Comparison of ENCODE assay signal across 10 cellular contexts in genomic region chr2:38634684-38635083, GRCh38. TPM values are rescaled to one million over a fixed set of nuclear protein-coding genes. Genes with fewer than 3 reads are reported as not detected.
A peak's percentile ranks its signal among the peaks of the same experiment; 100 is the strongest.
DNase-seq lines count a peak whose midpoint lies in the region; ATAC-seq and TF ChIP-seq lines count a peak whose summit lies in the region.
"Had no signal": no experiment of that assay in that cellular context is flagged by ENCODE, and none has a peak within 500 bp of the region (broad histone marks: within the 10 kb centered on the region; RNA-seq: fewer than 3 reads in every experiment).

No MANE protein-coding gene starts in this region.

- TF ChIP-seq CTCF in upper lobe of right lung (IDR thresholded peaks at IDR 0.05) (no peak), thyroid gland (IDR thresholded peaks at IDR 0.05) (no peak)

- no peak for DNase-seq in activated CD8-positive, alpha-beta memory T cell treated with anti-CD3 and anti-CD28 coated beads, Interleukin-2, amount 10 ng/mL, durations not matched to agents 7 days and 5 days
- no peak for DNase-seq in activated CD8-positive, alpha-beta memory T cell treated with anti-CD3 and anti-CD28 coated beads, Interleukin-2, amount 50 U/mL, for 48 hours
- peak; percentile 72 to 96 for DNase-seq in NOMO-1 (lab: John Stamatoyannopoulos, UW; ENCODE audit: unreplicated experiment in 2 of 2)
- DNase-seq in upper lobe of right lung, result no peak
- no peak for DNase-seq in thyroid gland
- no peak for DNase-seq in amniotic stem cell (lab: John Stamatoyannopoulos, UW)
- DNase-seq in activated naive CD4-positive, alpha-beta T cell treated with anti-CD3 and anti-CD28 coated beads for 36 hours, result no peak
- DNase-seq: ovary had no signal

- H3K27ac Mint-ChIP-seq in activated CD8-positive, alpha-beta memory T cell treated with anti-CD3 and anti-CD28 coated beads, Interleukin-2, amount 10 ng/mL, durations not matched to agents 7 days and 5 days, result peak overlapping the region; percentile 63
- H3K27ac Mint-ChIP-seq in activated naive CD4-positive, alpha-beta T cell treated with anti-CD3 and anti-CD28 coated beads for 36 hours, result no peak overlapping the region

- no peak overlapping the region for H3K4me3 ChIP-seq in upper lobe of right lung
- H3K4me3 ChIP-seq in thyroid gland (replicated peaks in 1 of 3), result no peak overlapping the region
- H3K4me3 ChIP-seq: A549, ovary had no signal

- H3K4me1 Mint-ChIP-seq in activated CD8-positive, alpha-beta memory T cell treated with anti-CD3 and anti-CD28 coated beads, Interleukin-2, amount 10 ng/mL, durations not matched to agents 7 days and 5 days, result peaks cover 36% of the 10 kb centered on the region
- peaks cover 16% of the 10 kb centered on the region for H3K4me1 Mint-ChIP-seq in activated naive CD4-positive, alpha-beta T cell treated with anti-CD3 and anti-CD28 coated beads for 36 hours (ENCODE audit: low read depth)

- H3K36me3 ChIP-seq in upper lobe of right lung (no peaks in the 10 kb centered on the region), thyroid gland (no peaks in the 10 kb centered on the region)
- H3K36me3 ChIP-seq: ovary had no signal

- no peak for TF ChIP-seq POLR2A in thyroid gland (IDR thresholded peaks at IDR 0.05)

- H3K4me1 ChIP-seq in upper lobe of right lung (no peaks in the 10 kb centered on the region), thyroid gland (no peaks in the 10 kb centered on the region)
- H3K4me1 ChIP-seq: A549 had no signal

- H3K27me3 ChIP-seq in upper lobe of right lung, result no peaks in the 10 kb centered on the region
- no peaks in the 10 kb centered on the region for H3K27me3 ChIP-seq in thyroid gland
- H3K27me3 ChIP-seq: ovary had no signal

- CTCF ChIA-PET in activated CD8-positive, alpha-beta memory T cell treated with anti-CD3 and anti-CD28 coated beads, Interleukin-2, amount 10 ng/mL, durations not matched to agents 7 days and 5 days (lab: Charles Lee), result interaction anchor here (0.8 to 1.5 kb wide), 6 partner anchors 9 to 53 kb away, joined by 3 to 7 read pairs (median 4); partner anchors contain the start of gene HNRNPLL
- CTCF ChIA-PET in activated naive CD4-positive, alpha-beta T cell treated with anti-CD3 and anti-CD28 coated beads for 36 hours (lab: Charles Lee), result interaction anchor here (0.7 to 1.0 kb wide), 3 partner anchors 9 to 378 kb away, joined by 3 to 4 read pairs (median 3); no protein-coding TSS in a partner anchor

- H3K27ac ChIP-seq in upper lobe of right lung (no peak overlapping the region), thyroid gland (no peak overlapping the region)
- H3K27ac ChIP-seq: A549, ovary had no signal

- intact Hi-C loops in upper lobe of right lung (cut with DNase I), result no loop called here
- intact Hi-C loops in thyroid gland (cut with DNase I), result no loop called here
- intact Hi-C loops in activated naive CD4-positive, alpha-beta T cell treated with anti-CD3 and anti-CD28 coated beads for 36 hours (cut with micrococcal nuclease), result loop anchor here (2.0 kb wide), 1 partner anchor 20 kb away; no protein-coding TSS in a partner anchor

- H3K27me3 Mint-ChIP-seq in activated CD8-positive, alpha-beta memory T cell treated with anti-CD3 and anti-CD28 coated beads, Interleukin-2, amount 10 ng/mL, durations not matched to agents 7 days and 5 days, result no peaks in the 10 kb centered on the region
- H3K27me3 Mint-ChIP-seq in activated naive CD4-positive, alpha-beta T cell treated with anti-CD3 and anti-CD28 coated beads for 36 hours (ENCODE audit: low read depth), result no peaks in the 10 kb centered on the region

- WGBS in thyroid gland, 2 donors, result 47 to 67% methylated on average over 3 of the region's 3 CpGs

- H3K4me3 Mint-ChIP-seq in activated CD8-positive, alpha-beta memory T cell treated with anti-CD3 and anti-CD28 coated beads, Interleukin-2, amount 10 ng/mL, durations not matched to agents 7 days and 5 days, result no peak overlapping the region
- no peak overlapping the region for H3K4me3 Mint-ChIP-seq in activated naive CD4-positive, alpha-beta T cell treated with anti-CD3 and anti-CD28 coated beads for 36 hours

- H3K9me3 ChIP-seq in upper lobe of right lung (no peaks in the 10 kb centered on the region), thyroid gland (no peaks in the 10 kb centered on the region)
- H3K9me3 ChIP-seq: A549, ovary had no signal

- H3K36me3 Mint-ChIP-seq in activated CD8-positive, alpha-beta memory T cell treated with anti-CD3 and anti-CD28 coated beads, Interleukin-2, amount 10 ng/mL, durations not matched to agents 7 days and 5 days, result peaks cover 11% of the 10 kb centered on the region
- H3K36me3 Mint-ChIP-seq in activated naive CD4-positive, alpha-beta T cell treated with anti-CD3 and anti-CD28 coated beads for 36 hours (ENCODE audit: low read depth), result no peaks in the 10 kb centered on the region

- ATAC-seq in activated CD8-positive, alpha-beta memory T cell treated with anti-CD3 and anti-CD28 coated beads, Interleukin-2, amount 10 ng/mL, durations not matched to agents 7 days and 5 days, result peak; percentile 70
- ATAC-seq in HG02943 (IDR thresholded peaks at IDR 0.05; ENCODE audit: low read depth, unreplicated experiment) (peak; percentile 80), upper lobe of right lung (peak; percentile 78)
- ATAC-seq: A549 had no signal

- peaks cover 4% of the 10 kb centered on the region for H3K9me3 Mint-ChIP-seq in activated CD8-positive, alpha-beta memory T cell treated with anti-CD3 and anti-CD28 coated beads, Interleukin-2, amount 10 ng/mL, durations not matched to agents 7 days and 5 days (ENCODE audit: low read depth)
- peaks cover 3% of the 10 kb centered on the region for H3K9me3 Mint-ChIP-seq in activated naive CD4-positive, alpha-beta T cell treated with anti-CD3 and anti-CD28 coated beads for 36 hours

RNA-seq across cellular contexts. Expression of gene GALM, which starts 31.2 kb away (rescaled TPM):
- total RNA-seq in activated CD8-positive, alpha-beta memory T cell treated with anti-CD3 and anti-CD28 coated beads, Interleukin-2, amount 10 ng/mL, durations not matched to agents 7 days and 5 days, result 10 to 100 TPM; 67.1 to 86.0 TPM
- total RNA-seq in upper lobe of right lung, result 14.7 TPM
- total RNA-seq in thyroid gland, result 10 to 100 TPM; 13.1 to 32.9 (median 25.8) TPM
- total RNA-seq in activated naive CD4-positive, alpha-beta T cell treated with anti-CD3 and anti-CD28 coated beads for 36 hours, result 10 to 100 TPM; 31.3 to 31.9 TPM

RNA-seq across cellular contexts. Expression of gene HNRNPLL, which starts 32.0 kb away (rescaled TPM):
- 100 to 1,000 TPM in 1 of 2 experiments, 10 to 100 TPM in 1; 88.8 to 106 TPM for total RNA-seq in activated CD8-positive, alpha-beta memory T cell treated with anti-CD3 and anti-CD28 coated beads, Interleukin-2, amount 10 ng/mL, durations not matched to agents 7 days and 5 days
- total RNA-seq in upper lobe of right lung, result 56.8 TPM
- 10 to 100 TPM; 60.1 to 85.1 (median 64.3) TPM for total RNA-seq in thyroid gland
- 10 to 100 TPM; 54.4 to 57.3 TPM for total RNA-seq in activated naive CD4-positive, alpha-beta T cell treated with anti-CD3 and anti-CD28 coated beads for 36 hours

Comparison
In these comparisons a context has a peak if more than half of its experiments do, and no peak if none do; other contexts are left out.
1. DNase-seq: peak in NOMO-1 (2 of 2); none in activated CD8-positive, alpha-beta memory T cell treated with anti-CD3 and anti-CD28 coated beads, Interleukin-2, amount 10 ng/mL, durations not matched to agents 7 days and 5 days (single experiment), activated CD8-positive, alpha-beta memory T cell treated with anti-CD3 and anti-CD28 coated beads, Interleukin-2, amount 50 U/mL, for 48 hours (single experiment), upper lobe of right lung (single experiment), thyroid gland (0 of 2), amniotic stem cell (single experiment) and activated naive CD4-positive, alpha-beta T cell treated with anti-CD3 and anti-CD28 coated beads for 36 hours (single experiment).
2. Peak in every context shown above with its lines, with median percentiles within 50 percentile points of each other: ATAC-seq.